ENCODE assay signal across 17 cellular contexts in the genomic region with DNA sequence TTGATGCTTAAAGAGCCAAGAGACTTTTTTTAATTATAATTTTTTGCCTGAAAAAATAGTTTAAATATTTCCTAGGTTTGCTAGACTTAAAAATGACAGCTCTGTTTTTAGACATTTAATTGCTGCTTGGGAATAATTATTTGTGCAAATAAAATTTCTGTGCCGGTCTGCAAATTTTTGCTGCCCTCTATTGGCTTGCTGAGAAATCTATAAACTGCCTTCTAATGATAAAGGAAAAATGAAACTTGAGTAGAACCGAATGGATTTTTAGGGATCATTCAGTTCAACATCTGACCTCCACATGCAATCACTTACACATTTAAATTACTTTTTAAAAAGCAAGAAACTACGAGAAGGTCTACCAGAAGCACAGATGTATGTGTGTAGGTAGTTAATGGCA.
DNase-seq lines count a peak whose midpoint lies in the region; TF ChIP-seq lines count a peak whose summit lies in the region.
"Had no signal": no experiment of that assay in that cellular context is flagged by ENCODE, and none has a peak within 500 bp of the region (broad histone marks: within the 10 kb centered on the region; RNA-seq: fewer than 3 reads in every experiment).

No MANE protein-coding gene starts in this region.

- TF ChIP-seq CTCF in chondrocyte (IDR thresholded peaks at IDR 0.05) = peak; percentile 46
- TF ChIP-seq CTCF in neural crest cell (conservative IDR thresholded peaks at IDR 0.05) = peak; percentile 52

- peaks cover 5% of the 10 kb centered on the region for H3K9me3 Mint-ChIP-seq in chondrocyte (ENCODE audit: low read depth)
- peaks cover 4% of the 10 kb centered on the region for H3K9me3 Mint-ChIP-seq in neural crest cell
- H3K9me3 Mint-ChIP-seq: activated naive CD8-positive, alpha-beta T cell treated with anti-CD3 and anti-CD28 coated beads, Interleukin-2, amount 10 ng/mL, durations not matched to agents 7 days and 5 days; activated T-helper 1 cell treated with anti-CD3 and anti-CD28 coated beads, Interleukin-12 subunit alpha, Interleukin-12 subunit beta, Interleukin-2, Interleukin-4 antibody, amounts not matched to agents 30 ng/mL and 10 ng/mL and 1 ng/mL, durations not matched to agents 14 hours and 24 hours and 36 hours had no signal

- H3K27ac Mint-ChIP-seq in chondrocyte (ENCODE audit: unreplicated experiment) = no peak overlapping the region
- no peak overlapping the region for H3K27ac Mint-ChIP-seq in neural crest cell (ENCODE audit: unreplicated experiment)
- H3K27ac Mint-ChIP-seq: activated naive CD8-positive, alpha-beta T cell treated with anti-CD3 and anti-CD28 coated beads, Interleukin-2, amount 10 ng/mL, durations not matched to agents 7 days and 5 days; activated T-helper 1 cell treated with anti-CD3 and anti-CD28 coated beads, Interleukin-12 subunit alpha, Interleukin-12 subunit beta, Interleukin-2, Interleukin-4 antibody, amounts not matched to agents 30 ng/mL and 10 ng/mL and 1 ng/mL, durations not matched to agents 14 hours and 24 hours and 36 hours; WTC11 had no signal

- DNase-seq in DMS 273 (lab: John Stamatoyannopoulos, UW; ENCODE audit: unreplicated experiment) (peak; percentile 18), DMS 273 treated with DMSO at 0.1 percent for 48 hours (lab: John Stamatoyannopoulos, UW) (no peak), NCI-H69 (lab: John Stamatoyannopoulos, UW) (peak; percentile 26), chondrocyte (ENCODE audit: low spot score) (no peak), neural crest cell (ENCODE audit: low read depth, low spot score) (no peak), NCI-H2029 treated with DMSO at 0.1 percent for 48 hours (lab: John Stamatoyannopoulos, UW) (no peak), putamen (ENCODE audit: low spot score) (no peak), NCI-H748 (lab: John Stamatoyannopoulos, UW; ENCODE audit: unreplicated experiment) (no peak)
- DNase-seq: 8988T; activated naive CD8-positive, alpha-beta T cell treated with anti-CD3 and anti-CD28 coated beads, Interleukin-2, amount 10 ng/mL, durations not matched to agents 7 days and 5 days; esophagus squamous epithelium; NCI-H510A treated with DMSO at 0.1 percent for 48 hours; Peyer's patch; stimulated activated naive CD8-positive, alpha-beta T cell treated with anti-CD3 and anti-CD28 coated beads, Interleukin-15, Interleukin-2, amounts not matched to agents 100 U/mL and 50 U/mL, for 24 hours; upper lobe of right lung had no signal

- H3K27me3 Mint-ChIP-seq in chondrocyte (ENCODE audit: low read depth) = no peaks in the 10 kb centered on the region
- H3K27me3 Mint-ChIP-seq in neural crest cell (ENCODE audit: low read depth) = no peaks in the 10 kb centered on the region
- H3K27me3 Mint-ChIP-seq: activated naive CD8-positive, alpha-beta T cell treated with anti-CD3 and anti-CD28 coated beads, Interleukin-2, amount 10 ng/mL, durations not matched to agents 7 days and 5 days had no signal

- H3K4me1 Mint-ChIP-seq in chondrocyte (ENCODE audit: low read depth) (no peaks in the 10 kb centered on the region), neural crest cell (no peaks in the 10 kb centered on the region)
- H3K4me1 Mint-ChIP-seq: activated naive CD8-positive, alpha-beta T cell treated with anti-CD3 and anti-CD28 coated beads, Interleukin-2, amount 10 ng/mL, durations not matched to agents 7 days and 5 days had no signal

- no peak overlapping the region for H3K4me3 Mint-ChIP-seq in chondrocyte (ENCODE audit: unreplicated experiment)
- H3K4me3 Mint-ChIP-seq in neural crest cell = no peak overlapping the region
- H3K4me3 Mint-ChIP-seq: activated naive CD8-positive, alpha-beta T cell treated with anti-CD3 and anti-CD28 coated beads, Interleukin-2, amount 10 ng/mL, durations not matched to agents 7 days and 5 days; activated T-helper 1 cell treated with anti-CD3 and anti-CD28 coated beads, Interleukin-12 subunit alpha, Interleukin-12 subunit beta, Interleukin-2, Interleukin-4 antibody, amounts not matched to agents 30 ng/mL and 10 ng/mL and 1 ng/mL, durations not matched to agents 14 hours and 24 hours and 36 hours; WTC11 had no signal

- no peaks in the 10 kb centered on the region for H3K36me3 Mint-ChIP-seq in chondrocyte (ENCODE audit: low read depth)
- no peaks in the 10 kb centered on the region for H3K36me3 Mint-ChIP-seq in neural crest cell (ENCODE audit: low read depth)
- H3K36me3 Mint-ChIP-seq: activated naive CD8-positive, alpha-beta T cell treated with anti-CD3 and anti-CD28 coated beads, Interleukin-2, amount 10 ng/mL, durations not matched to agents 7 days and 5 days had no signal

Comparison
In these comparisons a context has a peak if more than half of its experiments do, and no peak if none do; other contexts are left out.
1. DNase-seq: peak in DMS 273 (single experiment) and NCI-H69 (single experiment); none in DMS 273 treated with DMSO at 0.1 percent for 48 hours (single experiment), chondrocyte (single experiment), neural crest cell (single experiment), NCI-H2029 treated with DMSO at 0.1 percent for 48 hours (single experiment), putamen (single experiment) and NCI-H748 (single experiment).